15 cellular contexts compared by ENCODE assay signal in the genomic region with DNA sequence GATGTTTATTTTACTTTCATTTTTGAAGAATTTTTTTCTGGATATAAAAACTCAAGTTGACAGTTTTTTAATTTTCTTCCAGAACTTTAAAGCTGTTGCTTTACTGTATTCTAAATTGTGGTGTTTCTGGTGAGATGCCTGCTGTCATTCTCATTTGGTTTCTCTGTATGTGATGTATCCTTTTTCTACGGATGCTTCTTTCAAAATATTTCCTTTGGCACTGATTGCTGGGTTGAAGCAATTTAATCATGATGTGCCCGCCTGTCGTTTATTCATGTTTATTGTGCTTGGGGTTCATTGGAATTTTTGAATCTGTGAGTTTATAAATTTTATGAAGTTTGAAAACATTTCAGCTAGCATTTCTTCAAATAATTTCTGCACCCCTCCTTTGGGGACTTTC. TPM values are rescaled to one million over a fixed set of nuclear protein-coding genes. Genes with fewer than 3 reads are reported as not detected.
DNase-seq lines count a peak whose midpoint lies in the region; FAIRE-seq and TF ChIP-seq lines count a peak whose summit lies in the region.
"Had no signal": no experiment of that assay in that cellular context is flagged by ENCODE, and none has a peak within 500 bp of the region (broad histone marks: within the 10 kb centered on the region; RNA-seq: fewer than 3 reads in every experiment).

No MANE protein-coding gene starts in this region.

- H4K20me1 ChIP-seq in BLaER1 = no peaks in the 10 kb centered on the region
- no peaks in the 10 kb centered on the region for H4K20me1 ChIP-seq in osteoblast (ENCODE audit: insufficient read depth, low read length)

- peak overlapping the region; percentile 9 for H3K4me3 Mint-ChIP-seq in chondrocyte (ENCODE audit: unreplicated experiment)
- H3K4me3 Mint-ChIP-seq in endothelial cell (ENCODE audit: unreplicated experiment) = no peak overlapping the region

- H3K27me3 ChIP-seq in BLaER1 (no peaks in the 10 kb centered on the region), MG63 (0 out of 2 replicates have a peak, but pooled peaks cover 2% of the 10 kb centered on the region), osteoblast (ENCODE audit: insufficient read depth, low read length) (peaks cover 28% of the 10 kb centered on the region)

- no peaks in the 10 kb centered on the region for H3K79me2 ChIP-seq in osteoblast (ENCODE audit: insufficient read depth, low read length)

- H3K36me3 ChIP-seq in BLaER1 (no peaks in the 10 kb centered on the region), MG63 (no peaks in the 10 kb centered on the region), osteoblast (ENCODE audit: insufficient read depth, low read length) (no peaks in the 10 kb centered on the region)

- no peak for TF ChIP-seq CTCF in chondrocyte (IDR thresholded peaks at IDR 0.05)
- TF ChIP-seq CTCF in osteoblast (IDR thresholded peaks at IDR 0.05; ENCODE audit: extremely low read depth, low read depth, low read length) = no peak
- no peak for TF ChIP-seq CTCF in endothelial cell (IDR thresholded peaks at IDR 0.05; ENCODE audit: unreplicated experiment)

- H3K4me3 ChIP-seq in BLaER1 (no peak overlapping the region), MG63 (peak overlapping the region; percentile 16), osteoblast (ENCODE audit: insufficient read depth, low read length) (peak overlapping the region; percentile 47)

- H3K27ac ChIP-seq in BLaER1 (no peak overlapping the region), osteoblast (ENCODE audit: low read depth, low read length) (no peak overlapping the region)
- H3K27ac ChIP-seq: C4-2B had no signal

- H3K9me3 Mint-ChIP-seq in chondrocyte (ENCODE audit: low read depth) (no peaks in the 10 kb centered on the region), endothelial cell (ENCODE audit: unreplicated experiment) (no peaks in the 10 kb centered on the region)

- H3K27me3 Mint-ChIP-seq in chondrocyte (ENCODE audit: low read depth) (peaks cover 9% of the 10 kb centered on the region), endothelial cell (ENCODE audit: unreplicated experiment) (peaks cover 3% of the 10 kb centered on the region)

- DNase-seq in MG63 (no peak), chondrocyte (ENCODE audit: low spot score) (no peak), osteoblast (ENCODE audit: insufficient read length, low spot score, missing footprints) (no peak), RCC 7860 (ENCODE audit: low spot score) (no peak), endothelial cell (ENCODE audit: low spot score) (no peak), activated T-cell treated with anti-CD3 and anti-CD28 coated beads for 4 hours (no peak)
- DNase-seq: Caco-2, H7, NCI-H1417 treated with DMSO at 0.1 percent for 48 hours, NCI-H2029 treated with DMSO at 0.1 percent for 48 hours, NCI-H510A treated with DMSO at 0.1 percent for 48 hours, OCI-M1 had no signal

- H3K27ac Mint-ChIP-seq in chondrocyte (ENCODE audit: unreplicated experiment) = no peak overlapping the region
- H3K27ac Mint-ChIP-seq in endothelial cell (ENCODE audit: unreplicated experiment) = no peak overlapping the region

- peak overlapping the region; percentile 70 for H3K4me2 ChIP-seq in BLaER1
- peak overlapping the region; percentile 69 for H3K4me2 ChIP-seq in osteoblast (ENCODE audit: insufficient read depth, low read length)

- H3K4me1 ChIP-seq in BLaER1 (peaks cover 19% of the 10 kb centered on the region), osteoblast (ENCODE audit: insufficient read depth, low read length) (peaks cover 4% of the 10 kb centered on the region)
- H3K4me1 ChIP-seq: Caco-2 had no signal

- H3K9me3 ChIP-seq in BLaER1 (no peaks in the 10 kb centered on the region), MG63 (no peaks in the 10 kb centered on the region), osteoblast (ENCODE audit: low read depth, low read length) (no peaks in the 10 kb centered on the region)
- H3K9me3 ChIP-seq: Caco-2 had no signal

- H3K36me3 Mint-ChIP-seq in chondrocyte (ENCODE audit: low read depth) = peaks cover 2% of the 10 kb centered on the region
- H3K36me3 Mint-ChIP-seq in endothelial cell (ENCODE audit: low read depth, unreplicated experiment) = no peaks in the 10 kb centered on the region

- no peak overlapping the region for H3K9ac ChIP-seq in BLaER1

- H3K4me1 Mint-ChIP-seq in chondrocyte (ENCODE audit: low read depth) = peaks cover 34% of the 10 kb centered on the region
- no peaks in the 10 kb centered on the region for H3K4me1 Mint-ChIP-seq in endothelial cell (ENCODE audit: unreplicated experiment)

- H2AFZ ChIP-seq in osteoblast (ENCODE audit: low read length) = no peak overlapping the region

- no peak for FAIRE-seq in RCC 7860 (lab: Jason Lieb, UNC)
- FAIRE-seq: GM18507 had no signal

RNA-seq across cellular contexts. Expression of gene CTSD, which starts 29.4 kb away (rescaled TPM):
- total RNA-seq in MG63 (2014; rRNA removed; shearing (Covaris generic); ENCODE audit: low replicate concordance) = 201 and 234 TPM in 2 replicates
- total RNA-seq in chondrocyte (935 to 3,230 TPM (median 949 TPM) in 3 replicates), osteoblast (491 and 519 TPM in 2 replicates), endothelial cell (ENCODE audit: unreplicated experiment) (224 TPM)

RNA-seq across cellular contexts. Expression of gene SYT8, which starts 41.7 kb away (rescaled TPM):
- total RNA-seq in MG63 (2014; rRNA removed; shearing (Covaris generic); ENCODE audit: low replicate concordance) = not detected in 2 replicates
- total RNA-seq in chondrocyte (7.1 to 20.4 TPM (median 7.3 TPM) in 3 replicates), osteoblast (0.36 and 0.59 TPM in 2 replicates), endothelial cell (ENCODE audit: unreplicated experiment) (not detected)
- total RNA-seq: H7 had no signal

RNA-seq across cellular contexts. Expression of gene IFITM10, which starts 42.7 kb away (rescaled TPM):
- 0.03 and 1.8 TPM in 2 replicates for total RNA-seq in MG63 (2014; rRNA removed; shearing (Covaris generic); ENCODE audit: low replicate concordance)
- 39.8 to 159 TPM (median 41.2 TPM) in 3 replicates for total RNA-seq in chondrocyte
- total RNA-seq in osteoblast = 15.0 and 18.1 TPM in 2 replicates
- 0.64 TPM for total RNA-seq in endothelial cell (ENCODE audit: unreplicated experiment)

RNA-seq across cellular contexts. Expression of gene TNNI2, which starts 45.7 kb away (rescaled TPM):
- total RNA-seq in MG63 (2014; rRNA removed; shearing (Covaris generic); ENCODE audit: low replicate concordance) = not detected in 2 replicates
- total RNA-seq in chondrocyte (1.3 to 3.2 TPM (median 1.4 TPM) in 3 replicates), osteoblast (not detected in 2 replicates), endothelial cell (ENCODE audit: unreplicated experiment) (not detected)
- total RNA-seq: H7 had no signal

RNA-seq across cellular contexts. Expression of gene LSP1, which starts 59.8 kb away (rescaled TPM):
- total RNA-seq in MG63 (2014; rRNA removed; shearing (Covaris generic); ENCODE audit: low replicate concordance) = 41.7 and 66.6 TPM in 2 replicates
- total RNA-seq in chondrocyte = 7.2 to 27.5 TPM (median 7.4 TPM) in 3 replicates
- total RNA-seq in osteoblast = 41.0 and 54.6 TPM in 2 replicates
- total RNA-seq in endothelial cell (ENCODE audit: unreplicated experiment) = not detected
- total RNA-seq: Caco-2 had no signal
